In genomic region chr7:24216576-24217116, GRCh38 we compare ENCODE assay signal across 23 cellular contexts.
A peak's percentile ranks its signal among the peaks of the same experiment; 100 is the strongest.
DNase-seq lines count a peak whose midpoint lies in the region; ATAC-seq and TF ChIP-seq lines count a peak whose summit lies in the region.
"Had no signal": no experiment of that assay in that cellular context is flagged by ENCODE, and none has a peak within 500 bp of the region (broad histone marks: within the 10 kb centered on the region; RNA-seq: fewer than 3 reads in every experiment).

No MANE protein-coding gene starts in this region.

- no peaks in the 10 kb centered on the region for H3K36me3 Mint-ChIP-seq in stimulated activated effector memory CD8-positive, alpha-beta T cell treated with anti-CD3 and anti-CD28 coated beads, Interleukin-12 subunit alpha, Interleukin-12 subunit beta, amount 100 ng/mL, for 72 hours
- H3K36me3 Mint-ChIP-seq: mesothelial cell of epicardium had no signal

- no peak overlapping the region for H3K4me3 Mint-ChIP-seq in stimulated activated effector memory CD8-positive, alpha-beta T cell treated with anti-CD3 and anti-CD28 coated beads, Interleukin-12 subunit alpha, Interleukin-12 subunit beta, amount 100 ng/mL, for 72 hours
- H3K4me3 Mint-ChIP-seq: activated CD4-positive, alpha-beta T cell treated with anti-CD3 and anti-CD28 coated beads for 36 hours; activated T-helper 17 cell treated with anti-CD3 and anti-CD28 coated beads, Interleukin-2, amount 50 U/mL, for 72 hours; effector memory CD8-positive, alpha-beta T cell; mesothelial cell of epicardium; nephron progenitor cell had no signal

- CTCF ChIA-PET in AG04449 (lab: Yijun Ruan, JAX): no interaction called here

- no peak overlapping the region for H3K4me3 ChIP-seq in AG04449 (ENCODE audit: low read depth, low read length)
- H3K4me3 ChIP-seq: HAP-1, psoas muscle, upper lobe of left lung had no signal

- H3K27ac Mint-ChIP-seq in stimulated activated effector memory CD8-positive, alpha-beta T cell treated with anti-CD3 and anti-CD28 coated beads, Interleukin-12 subunit alpha, Interleukin-12 subunit beta, amount 100 ng/mL, for 72 hours: no peak overlapping the region
- H3K27ac Mint-ChIP-seq: activated CD4-positive, alpha-beta T cell treated with anti-CD3 and anti-CD28 coated beads for 36 hours; activated T-helper 17 cell treated with anti-CD3 and anti-CD28 coated beads, Interleukin-2, amount 50 U/mL, for 72 hours; effector memory CD8-positive, alpha-beta T cell; mesothelial cell of epicardium had no signal

- ATAC-seq in stimulated activated effector memory CD8-positive, alpha-beta T cell treated with anti-CD3 and anti-CD28 coated beads, Interleukin-12 subunit alpha, Interleukin-12 subunit beta, amount 100 ng/mL, for 72 hours: no peak
- ATAC-seq: activated CD4-positive, alpha-beta T cell treated with anti-CD3 and anti-CD28 coated beads for 36 hours; activated T-helper 17 cell treated with anti-CD3 and anti-CD28 coated beads, Interleukin-2, amount 50 U/mL, for 72 hours; effector memory CD8-positive, alpha-beta T cell; psoas muscle had no signal

- no peak for TF ChIP-seq CTCF in AG04449 (IDR thresholded peaks at IDR 0.05; ENCODE audit: insufficient read depth, low read length, missing control alignments)

- POLR2A ChIA-PET in AG04449 (lab: Yijun Ruan, JAX): no interaction called here

- H3K4me1 Mint-ChIP-seq in stimulated activated effector memory CD8-positive, alpha-beta T cell treated with anti-CD3 and anti-CD28 coated beads, Interleukin-12 subunit alpha, Interleukin-12 subunit beta, amount 100 ng/mL, for 72 hours: no peaks in the 10 kb centered on the region
- H3K4me1 Mint-ChIP-seq: activated T-helper 17 cell treated with anti-CD3 and anti-CD28 coated beads, Interleukin-2, amount 50 U/mL, for 72 hours had no signal

- DNase-seq in AG04449 (ENCODE audit: low read depth, low spot score) (peak; percentile 55), HT1080 (ENCODE audit: low read depth) (peak; percentile 30), astrocyte of the hippocampus (ENCODE audit: low read depth, low spot score) (peak; percentile 74), iris pigment epithelial cell (ENCODE audit: low read depth) (peak; percentile 54), kidney glomerular epithelial cell (lab: John Stamatoyannopoulos, UW) (no peak), COR-L47 (lab: John Stamatoyannopoulos, UW) (no peak), SIG-M5 (lab: John Stamatoyannopoulos, UW) (no peak)
- no peak for DNase-seq in stimulated activated effector memory CD8-positive, alpha-beta T cell treated with anti-CD3 and anti-CD28 coated beads, Interleukin-12 subunit alpha, Interleukin-12 subunit beta, amount 100 ng/mL, for 72 hours (ENCODE audit: low spot score in 2 of 2)
- DNase-seq: activated CD4-positive, alpha-beta T cell treated with anti-CD3 and anti-CD28 coated beads for 36 hours; cerebellar nuclear complex; DMS 273 treated with DMSO at 0.1 percent for 48 hours; effector memory CD8-positive, alpha-beta T cell; hippocampal formation; MM.1S; nephron progenitor cell; psoas muscle; small intestine; stimulated activated CD4-positive, alpha-beta T cell treated with anti-CD3 and anti-CD28 coated beads, Interleukin-4, amount 100 ng/mL, for 1 hour; T1000; upper lobe of left lung had no signal

- no peaks in the 10 kb centered on the region for H3K9me3 Mint-ChIP-seq in stimulated activated effector memory CD8-positive, alpha-beta T cell treated with anti-CD3 and anti-CD28 coated beads, Interleukin-12 subunit alpha, Interleukin-12 subunit beta, amount 100 ng/mL, for 72 hours
- H3K9me3 Mint-ChIP-seq: activated T-helper 17 cell treated with anti-CD3 and anti-CD28 coated beads, Interleukin-2, amount 50 U/mL, for 72 hours; effector memory CD8-positive, alpha-beta T cell; mesothelial cell of epicardium; nephron progenitor cell had no signal

Comparison
In these comparisons a context has a peak if more than half of its experiments do, and no peak if none do; other contexts are left out.
1. DNase-seq: peak in AG04449 (single experiment), HT1080 (single experiment), astrocyte of the hippocampus (single experiment) and iris pigment epithelial cell (single experiment); none in kidney glomerular epithelial cell (single experiment), COR-L47 (single experiment), stimulated activated effector memory CD8-positive, alpha-beta T cell treated with anti-CD3 and anti-CD28 coated beads, Interleukin-12 subunit alpha, Interleukin-12 subunit beta, amount 100 ng/mL, for 72 hours (0 of 2) and SIG-M5 (single experiment).